11 cellular contexts compared by ENCODE assay signal in the genomic region with DNA sequence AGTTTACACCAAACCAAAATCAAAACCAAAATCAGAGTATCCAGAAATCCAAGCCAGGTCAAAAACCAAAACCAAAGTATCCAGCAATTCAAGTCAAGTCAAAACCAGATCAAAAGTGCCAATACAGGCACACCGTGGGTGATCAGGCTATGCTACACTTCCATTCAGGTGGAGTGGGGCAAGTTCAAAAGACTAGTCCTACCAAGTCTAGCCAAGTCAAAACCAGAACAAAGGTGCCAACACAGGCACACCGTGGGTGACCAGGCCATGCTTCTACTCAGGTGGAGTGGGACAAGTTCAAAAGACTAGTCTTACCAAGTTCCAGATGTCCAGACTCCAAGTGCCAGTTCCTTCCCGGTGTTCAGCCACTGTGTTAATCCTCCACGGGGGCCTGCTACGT. TPM values are rescaled to one million over a fixed set of nuclear protein-coding genes. Genes with fewer than 3 reads are reported as not detected.
"Had no signal": no experiment of that assay in that cellular context is flagged by ENCODE, and none has a peak within 500 bp of the region (broad histone marks: within the 10 kb centered on the region; RNA-seq: fewer than 3 reads in every experiment).

No MANE protein-coding gene starts in this region.

RNA-seq across cellular contexts. Expression of a gene that starts 0.5 kb away (rescaled TPM):
- total RNA-seq: bronchial epithelial cell; endodermal cell; esophagus muscularis mucosa; foreskin keratinocyte; heart left ventricle; mammary epithelial cell; naive thymus-derived CD8-positive, alpha-beta T cell; neural crest cell; sciatic nerve; vagina had no signal
- polyA plus RNA-seq: foreskin keratinocyte; immature natural killer cell; mammary epithelial cell; naive thymus-derived CD8-positive, alpha-beta T cell had no signal
